Comparison of ENCODE assay signal across 8 cellular contexts in genomic region chr5:96661101-96661840, GRCh38. TPM values are rescaled to one million over a fixed set of nuclear protein-coding genes. Genes with fewer than 3 reads are reported as not detected.
DNase-seq lines count a peak whose midpoint lies in the region; ATAC-seq lines count a peak whose summit lies in the region.

No MANE protein-coding gene starts in this region.

- H3K27ac ChIP-seq in HUES64 (ENCODE audit: low read depth, low read length), result no peak overlapping the region
- H3K27ac ChIP-seq in mesodermal cell (ENCODE audit: low read depth, low read length, severe bottlenecking), result peak overlapping the region; percentile 57
- H3K27ac ChIP-seq in subcutaneous abdominal adipose tissue (ENCODE audit: low read depth, low read length), result peak overlapping the region; percentile 99

- H3K36me3 ChIP-seq in HUES64 (ENCODE audit: insufficient read depth, low read length), result no peaks in the 10 kb centered on the region
- H3K36me3 ChIP-seq in mesodermal cell (ENCODE audit: control insufficient read depth, insufficient read depth, low read length), result no peaks in the 10 kb centered on the region
- H3K36me3 ChIP-seq in subcutaneous abdominal adipose tissue (ENCODE audit: control insufficient read depth in 5 of 5, insufficient read depth in 5 of 5, low read length in 5 of 5), result peaks cover 0 to 2% (median 0%) of the 10 kb centered on the region in 5 donors

- H3K9me3 ChIP-seq in HUES64 (ENCODE audit: insufficient read depth, low read depth, low read length) (no peaks in the 10 kb centered on the region), mesodermal cell (ENCODE audit: control insufficient read depth, low read length) (no peaks in the 10 kb centered on the region), subcutaneous abdominal adipose tissue (ENCODE audit: control insufficient read depth in 5 of 5, low read length in 5 of 5) (no peaks in the 10 kb centered on the region)

- peak overlapping the region; percentile 99 for H3K4me3 ChIP-seq in HUES64 (ENCODE audit: low read length)
- peak overlapping the region; percentile 74 for H3K4me3 ChIP-seq in mesodermal cell (ENCODE audit: extremely low read depth, insufficient read depth, low read length, poor library complexity, severe bottlenecking)
- peak overlapping the region; percentile 84 to 96 (median 87) for H3K4me3 ChIP-seq in subcutaneous abdominal adipose tissue (ENCODE audit: low read depth in 1 of 5, low read length in 5 of 5)

- H3K27me3 ChIP-seq in HUES64 (ENCODE audit: insufficient read depth, low read length), result peaks cover 45% of the 10 kb centered on the region
- no peaks in the 10 kb centered on the region for H3K27me3 ChIP-seq in subcutaneous abdominal adipose tissue (ENCODE audit: control insufficient read depth in 5 of 5, insufficient read depth in 4 of 5, low read length in 5 of 5)

- 6% methylated on average over 17 of the region's 20 CpGs for WGBS in HUES64
- 5 to 9% methylated on average over 11 to 13 of the region's 20 CpGs for WGBS in mesodermal cell (ENCODE audit: insufficient coverage in 2 of 2), 2 experiments

- peak; percentile 18 to 45 for DNase-seq in AML-193 (lab: John Stamatoyannopoulos, UW)
- peak; percentile 10 to 28 for DNase-seq in activated CD4-positive, alpha-beta T cell treated with anti-CD3 and anti-CD28 coated beads for 4 hours
- DNase-seq in effector CD4-positive, alpha-beta T cell, result peak; percentile 30
- DNase-seq in occipital lobe (lab: John Stamatoyannopoulos, UW), result no peak

- H3K9ac ChIP-seq in HUES64 (ENCODE audit: low read depth, low read length) (peak overlapping the region; percentile 1; the same call in 1 of the 2 replicates), subcutaneous abdominal adipose tissue (ENCODE audit: low read length in 5 of 5) (peak overlapping the region in 4 of 5 donors; percentile 68 to 98 (median 74))

- ATAC-seq in GM19372 (IDR thresholded peaks at IDR 0.05; ENCODE audit: low read depth, unreplicated experiment), result peak; percentile 17

- H3K4me1 ChIP-seq in HUES64 (ENCODE audit: insufficient read depth, low read length), result peaks cover 5% of the 10 kb centered on the region; the same call in 1 of the 2 replicates
- H3K4me1 ChIP-seq in mesodermal cell (ENCODE audit: control insufficient read depth, insufficient read depth, low read length, poor library complexity, severe bottlenecking), result peaks cover 13% of the 10 kb centered on the region
- peaks cover 0 to 37% (median 26%) of the 10 kb centered on the region in 5 donors for H3K4me1 ChIP-seq in subcutaneous abdominal adipose tissue (ENCODE audit: control insufficient read depth in 5 of 5, insufficient read depth in 5 of 5, low read length in 5 of 5)

RNA-seq across cellular contexts. Expression of gene CAST, which starts 0.9 kb away (rescaled TPM):
- polyA plus RNA-seq in HUES64 (2013, experiment 1 of 2), result 26.1 TPM
- 37.7 TPM for polyA plus RNA-seq in HUES64 (2013, experiment 2 of 2)
- polyA plus RNA-seq in mesodermal cell (2013, experiment 1 of 2), result 71.9 TPM
- polyA plus RNA-seq in mesodermal cell (2013, experiment 2 of 2), result 84.1 TPM
- 13.4 TPM for total RNA-seq in occipital lobe
